Comparison of ENCODE assay signal across 10 cellular contexts in the genomic region with DNA sequence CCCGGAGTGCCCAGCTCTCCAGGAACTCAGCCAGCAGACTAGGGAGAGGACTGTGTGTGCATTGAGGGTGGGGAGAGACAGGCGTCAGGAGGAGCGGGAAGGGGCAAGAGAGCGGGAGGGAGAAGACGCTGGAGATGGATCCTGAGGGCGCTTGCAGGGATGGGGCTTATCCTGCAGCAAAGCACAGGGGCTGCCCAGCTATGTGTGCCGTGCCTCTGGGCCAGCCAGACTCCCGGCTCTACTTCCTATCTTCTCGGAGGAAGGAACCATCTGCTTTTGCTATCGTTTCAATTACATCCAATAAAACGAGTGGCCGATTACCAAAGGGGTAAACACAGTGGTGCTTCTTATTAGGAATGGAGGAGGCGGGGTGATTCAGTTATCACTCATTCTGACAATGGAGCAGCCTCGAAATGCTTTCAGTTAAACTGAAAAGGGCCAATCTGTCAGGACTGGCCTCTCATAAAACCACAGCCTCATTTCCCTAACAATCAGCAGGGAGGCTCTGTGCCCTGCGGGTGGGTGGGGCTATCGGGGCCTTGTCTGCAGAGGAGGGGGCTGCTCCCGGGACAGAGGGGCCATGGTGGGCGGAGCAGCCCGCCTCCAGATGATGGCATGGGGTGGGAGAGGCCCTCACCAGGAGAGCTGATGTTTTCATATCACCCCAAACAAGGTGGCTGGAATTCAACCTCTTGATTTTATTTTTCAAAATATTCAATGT.
DNase-seq lines count a peak whose midpoint lies in the region; ATAC-seq and TF ChIP-seq lines count a peak whose summit lies in the region.
"Had no signal": no experiment of that assay in that cellular context is flagged by ENCODE, and none has a peak within 500 bp of the region (broad histone marks: within the 10 kb centered on the region; RNA-seq: fewer than 3 reads in every experiment).

No MANE protein-coding gene starts in this region.

- peak overlapping the region in 5 of 59 donors; percentile 23 to 95 (median 48) for H3K27ac ChIP-seq in dorsolateral prefrontal cortex

- in situ Hi-C loops in astrocyte of the spinal cord (cut with HindIII; ENCODE audit: low sequenced_read_pairs), result no loop called here

- H3K4me3 ChIP-seq in astrocyte of the spinal cord (ENCODE audit: low read depth, low read length) (no peak overlapping the region), mucosa of descending colon (no peak overlapping the region), dorsolateral prefrontal cortex (no peak overlapping the region)
- H3K4me3 ChIP-seq: GM12878 had no signal

- ATAC-seq in mucosa of descending colon, result peak; percentile 42
- ATAC-seq in stimulated activated naive CD8-positive, alpha-beta T cell treated with anti-CD3 and anti-CD28 coated beads, Interleukin-15, Interleukin-2, amounts not matched to agents 100 U/mL and 50 U/mL, for 24 hours, result no peak
- ATAC-seq: GM12878 had no signal

- H3K36me3 ChIP-seq in mucosa of descending colon (ENCODE audit: low read depth), result no peaks in the 10 kb centered on the region

- DNase-seq in EH (ENCODE audit: low read depth), result peak; percentile 67
- peak; percentile 7 for DNase-seq in NCI-H2107 (lab: John Stamatoyannopoulos, UW)
- DNase-seq in astrocyte of the spinal cord (ENCODE audit: low read depth, low spot score), result peak; percentile 25
- DNase-seq in mucosa of descending colon, result no peak
- DNase-seq in cerebellar cortex (ENCODE audit: low spot score), result no peak
- no peak for DNase-seq in GOT3 (lab: John Stamatoyannopoulos, UW)
- no peak for DNase-seq in dorsolateral prefrontal cortex
- no peak for DNase-seq in stimulated activated naive CD8-positive, alpha-beta T cell treated with anti-CD3 and anti-CD28 coated beads, Interleukin-15, Interleukin-2, amounts not matched to agents 100 U/mL and 50 U/mL, for 24 hours
- DNase-seq: activated CD4-positive, alpha-beta memory T cell treated with anti-CD3 and anti-CD28 coated beads, Interleukin-2, amount 10 ng/mL, durations not matched to agents 7 days and 5 days had no signal

- no peaks in the 10 kb centered on the region for H3K4me1 ChIP-seq in mucosa of descending colon (ENCODE audit: low read depth)

- TF ChIP-seq CTCF in astrocyte of the spinal cord (IDR thresholded peaks at IDR 0.05; ENCODE audit: low read depth, low read length) (no peak), mucosa of descending colon (IDR thresholded peaks at IDR 0.05) (no peak), dorsolateral prefrontal cortex (IDR thresholded peaks at IDR 0.05 in 54 of 56, conservative IDR thresholded peaks at IDR 0.05 in 2 of 56; ENCODE audit: low read depth in 1 of 56, partially characterized antibody in 56 of 56) (no peak)

- H3K9me3 ChIP-seq in mucosa of descending colon, result no peaks in the 10 kb centered on the region

- intact Hi-C loops in mucosa of descending colon (cut with DNase I, micrococcal nuclease) (no loop called here), dorsolateral prefrontal cortex (cut with DNase I) (no loop called here)

- no peaks in the 10 kb centered on the region for H3K27me3 ChIP-seq in dorsolateral prefrontal cortex

Comparison
In these comparisons a context has a peak if more than half of its experiments do, and no peak if none do; other contexts are left out.
1. DNase-seq: peak in EH (single experiment), NCI-H2107 (single experiment) and astrocyte of the spinal cord (single experiment); none in mucosa of descending colon (0 of 3), cerebellar cortex (single experiment), GOT3 (single experiment), dorsolateral prefrontal cortex (0 of 10) and stimulated activated naive CD8-positive, alpha-beta T cell treated with anti-CD3 and anti-CD28 coated beads, Interleukin-15, Interleukin-2, amounts not matched to agents 100 U/mL and 50 U/mL, for 24 hours (single experiment).